8 cellular contexts compared by ENCODE assay signal in genomic region chr5:110054240-110054639, GRCh38.
A peak's percentile ranks its signal among the peaks of the same experiment; 100 is the strongest.
DNase-seq lines count a peak whose midpoint lies in the region; ATAC-seq and TF ChIP-seq lines count a peak whose summit lies in the region.

No MANE protein-coding gene starts in this region.

- H3K9me3 Mint-ChIP-seq in Calu3 (ENCODE audit: low read depth, unreplicated experiment) = no peaks in the 10 kb centered on the region
- H3K9me3 Mint-ChIP-seq in stimulated activated naive CD8-positive, alpha-beta T cell treated with anti-CD3 and anti-CD28 coated beads, Interleukin-15, Interleukin-2, amounts not matched to agents 100 ng/mL and 50 ng/mL, for 24 hours = no peaks in the 10 kb centered on the region

- no peaks in the 10 kb centered on the region for H3K36me3 ChIP-seq in adrenal gland (replicated peaks in 1 of 2)
- H3K36me3 ChIP-seq in mesendoderm (ENCODE audit: control insufficient read depth, insufficient read depth, low read length) = no peaks in the 10 kb centered on the region

- H3K79me2 ChIP-seq in mesendoderm (ENCODE audit: control insufficient read depth, insufficient read depth, low read length) = no peaks in the 10 kb centered on the region

- H3K4me2 ChIP-seq in mesendoderm (ENCODE audit: low read length) = no peak overlapping the region

- DNase-seq in Calu3 (peak; percentile 69), T-helper 1 cell (peak; percentile 22 to 91 (median 54)), adrenal gland (peak in 6 of 7 donors; percentile 18 to 58 (median 28)), mesendoderm (peak; percentile 19), C1 segment of cervical spinal cord (lab: John Stamatoyannopoulos, UW) (no peak)

- no TSS peak for BruUV-seq in Calu3 (replicated peaks; lab: Mats Ljungman, UMichigan)

- no peak overlapping the region for H3K4me3 Mint-ChIP-seq in Calu3 (ENCODE audit: low read depth, unreplicated experiment)
- H3K4me3 Mint-ChIP-seq in stimulated activated naive CD8-positive, alpha-beta T cell treated with anti-CD3 and anti-CD28 coated beads, Interleukin-15, Interleukin-2, amounts not matched to agents 100 ng/mL and 50 ng/mL, for 24 hours = peak overlapping the region; percentile 22

- no peak overlapping the region for H3K18ac ChIP-seq in mesendoderm (ENCODE audit: low read length)

- no peak overlapping the region for H4K8ac ChIP-seq in mesendoderm (ENCODE audit: low read depth, low read length)

- ATAC-seq in GM21515 (IDR thresholded peaks at IDR 0.05; ENCODE audit: unreplicated experiment) = peak; percentile 80

- H3K56ac ChIP-seq in mesendoderm (ENCODE audit: low read length) = no peak overlapping the region

- H3K23ac ChIP-seq in mesendoderm (ENCODE audit: low read length) = no peak overlapping the region

- H3K27ac ChIP-seq in adrenal gland = no peak overlapping the region
- no peak overlapping the region for H3K27ac ChIP-seq in mesendoderm (ENCODE audit: low read depth, low read length)

- no peak overlapping the region for H3K9ac ChIP-seq in mesendoderm (ENCODE audit: low read length)

- intact Hi-C loops in Calu3 (cut with micrococcal nuclease; ENCODE audit: unreplicated experiment) = loop anchor here (10.0 kb wide), 1 partner anchor 359 kb away; no protein-coding TSS in a partner anchor
- intact Hi-C loops in adrenal gland (cut with DNase I) = no loop called here

- H2BK15ac ChIP-seq in mesendoderm (replicated peaks; ENCODE audit: low read depth) = no peak overlapping the region

- no peak overlapping the region for H2BK5ac ChIP-seq in mesendoderm (ENCODE audit: low read length)

- no peaks in the 10 kb centered on the region for H3K9me3 ChIP-seq in adrenal gland (replicated peaks in 1 of 3)

- no peaks in the 10 kb centered on the region for H3K36me3 Mint-ChIP-seq in Calu3 (ENCODE audit: insufficient read depth, unreplicated experiment)
- no peaks in the 10 kb centered on the region for H3K36me3 Mint-ChIP-seq in stimulated activated naive CD8-positive, alpha-beta T cell treated with anti-CD3 and anti-CD28 coated beads, Interleukin-15, Interleukin-2, amounts not matched to agents 100 ng/mL and 50 ng/mL, for 24 hours (ENCODE audit: low read depth)

- TF ChIP-seq CTCF in Calu3 (IDR thresholded peaks at IDR 0.05; ENCODE audit: unreplicated experiment) (no peak), LNCAP (IDR thresholded peaks at IDR 0.05) (peak; percentile 18; the same call in 1 of the 2 replicates), adrenal gland (IDR thresholded peaks at IDR 0.05) (no peak)

- H3K4me1 Mint-ChIP-seq in Calu3 (ENCODE audit: low read depth, unreplicated experiment) = no peaks in the 10 kb centered on the region
- H3K4me1 Mint-ChIP-seq in stimulated activated naive CD8-positive, alpha-beta T cell treated with anti-CD3 and anti-CD28 coated beads, Interleukin-15, Interleukin-2, amounts not matched to agents 100 ng/mL and 50 ng/mL, for 24 hours (ENCODE audit: low read depth) = peaks cover 38% of the 10 kb centered on the region

- no peaks in the 10 kb centered on the region for H3K27me3 ChIP-seq in adrenal gland
- H3K27me3 ChIP-seq in mesendoderm (ENCODE audit: insufficient read depth, low read length, poor library complexity) = no peaks in the 10 kb centered on the region

- H3K4me1 ChIP-seq in adrenal gland (replicated peaks in 1 of 2) (no peaks in the 10 kb centered on the region), mesendoderm (ENCODE audit: control insufficient read depth, low read depth, low read length) (no peaks in the 10 kb centered on the region)

- no peak for TF ChIP-seq POLR2A in adrenal gland (IDR thresholded peaks at IDR 0.05)

- H3K79me1 ChIP-seq in mesendoderm (ENCODE audit: low read length) = no peaks in the 10 kb centered on the region

- no peak overlapping the region for H4K5ac ChIP-seq in mesendoderm (ENCODE audit: low read length)

- H2AK5ac ChIP-seq in mesendoderm (ENCODE audit: low read length) = no peak overlapping the region

- peaks cover 20% of the 10 kb centered on the region for H3K27me3 Mint-ChIP-seq in Calu3 (ENCODE audit: unreplicated experiment)
- H3K27me3 Mint-ChIP-seq in stimulated activated naive CD8-positive, alpha-beta T cell treated with anti-CD3 and anti-CD28 coated beads, Interleukin-15, Interleukin-2, amounts not matched to agents 100 ng/mL and 50 ng/mL, for 24 hours = no peaks in the 10 kb centered on the region

- no peak overlapping the region for H3K4ac ChIP-seq in mesendoderm (ENCODE audit: low read depth, low read length)

- H2BK120ac ChIP-seq in mesendoderm (ENCODE audit: low read depth, low read length) = no peak overlapping the region

- H3K4me3 ChIP-seq in adrenal gland = no peak overlapping the region
- H3K4me3 ChIP-seq in mesendoderm (ENCODE audit: low read length) = no peak overlapping the region

- 49 to 66% (median 61%) methylated on average over 2 of the region's 2 CpGs for WGBS in adrenal gland, 4 donors
- WGBS in mesendoderm (ENCODE audit: extremely low coverage, insufficient coverage, low lambda C conversion rate) = no CpG with 5 or more reads among the region's 2 CpGs

- no peak overlapping the region for H3K27ac Mint-ChIP-seq in Calu3 (ENCODE audit: unreplicated experiment)
- peak overlapping the region; percentile 78 for H3K27ac Mint-ChIP-seq in stimulated activated naive CD8-positive, alpha-beta T cell treated with anti-CD3 and anti-CD28 coated beads, Interleukin-15, Interleukin-2, amounts not matched to agents 100 ng/mL and 50 ng/mL, for 24 hours

- CTCF ChIA-PET in Calu3 (lab: Charles Lee) = no interaction called here

Comparison
In these comparisons a context has a peak if more than half of its experiments do, and no peak if none do; other contexts are left out.
1. DNase-seq: peak in Calu3 (single experiment), T-helper 1 cell (5 of 5), adrenal gland (6 of 7) and mesendoderm (single experiment); none in C1 segment of cervical spinal cord (0 of 14).